ENCODE assay signal across 18 cellular contexts in genomic region chr5:16642896-16643295, GRCh38. TPM values are rescaled to one million over a fixed set of nuclear protein-coding genes. Genes with fewer than 3 reads are reported as not detected.
"Had no signal": no experiment of that assay in that cellular context is flagged by ENCODE, and none has a peak within 500 bp of the region (broad histone marks: within the 10 kb centered on the region; RNA-seq: fewer than 3 reads in every experiment).

No MANE protein-coding gene starts in this region.

- H3K27me3 ChIP-seq: SJCRH30 had no signal

- H3K9ac ChIP-seq: KMS-11 had no signal

- DNase-seq: IMR-90, Kasumi-1, MM.1S, NCI-H1092 treated with DMSO at 0.1 percent for 48 hours, NCI-H1436, NCI-H187, NCI-H2029 treated with DMSO at 0.1 percent for 48 hours, NCI-H2107, NCI-H2227 treated with DMSO at 0.1 percent for 48 hours, NCI-H524, NCI-H69, NCI-H774, SHP77 treated with DMSO at 0.1 percent for 48 hours, SJCRH30 had no signal

- ATAC-seq: HepG2 had no signal

- H3K27ac ChIP-seq: KMS-11, RWPE1, SJCRH30, SK-N-MC had no signal

- H3K4me3 ChIP-seq: SJCRH30, SK-N-MC had no signal

- H3K4me2 ChIP-seq: KMS-11 had no signal

- H3K4me1 ChIP-seq: SJCRH30 had no signal

- H3K36me3 ChIP-seq: SJCRH30 had no signal

RNA-seq across cellular contexts. Expression of gene RETREG1, which starts 26.1 kb away (rescaled TPM):
- total RNA-seq: HepG2, IMR-90 had no signal
- polyA plus RNA-seq: IMR-90 had no signal
